ENCODE assay signal across 2 cellular contexts in genomic region chr1:32801096-32801713, GRCh38.
TF ChIP-seq lines count a peak whose summit lies in the region.

No MANE protein-coding gene starts in this region.

TF ChIP-seq in WTC11, 78 proteins besides CTCF, POLR2A, EP300 and RAD21:
- TF ChIP-seq ZNF532 (CRISPR knock-in tag; IDR thresholded peaks at IDR 0.05; ENCODE audit: borderline replicate concordance) (no peak), ZMAT4 (CRISPR knock-in tag; IDR thresholded peaks at IDR 0.05) (no peak), CDX4 (CRISPR knock-in tag; IDR thresholded peaks at IDR 0.05; ENCODE audit: borderline replicate concordance) (no peak), ESRRA (CRISPR knock-in tag; IDR thresholded peaks at IDR 0.05; ENCODE audit: borderline replicate concordance) (no peak), ATF6 (CRISPR knock-in tag; IDR thresholded peaks at IDR 0.05) (no peak), IRF2 (CRISPR knock-in tag; IDR thresholded peaks at IDR 0.05; ENCODE audit: borderline replicate concordance, low read depth) (no peak), ZSCAN18 (CRISPR knock-in tag; IDR thresholded peaks at IDR 0.05) (no peak), TEAD4 (CRISPR knock-in tag; IDR thresholded peaks at IDR 0.05) (no peak), GABPB1 (CRISPR knock-in tag; IDR thresholded peaks at IDR 0.05) (no peak), NFATC4 (CRISPR knock-in tag; IDR thresholded peaks at IDR 0.05) (no peak)

TF ChIP-seq in SK-N-SH treated with all-trans-retinoic acid at 6 μM for 48 hours, 23 proteins besides CTCF, POLR2A, EP300 and RAD21 (continued from another document):
- no peak for TF ChIP-seq POU6F1 (CRISPR knock-in tag; IDR thresholded peaks at IDR 0.05; ENCODE audit: borderline replicate concordance, low read depth)
- no peak for TF ChIP-seq RARB (CRISPR knock-in tag; IDR thresholded peaks at IDR 0.05)
- TF ChIP-seq SNAI2 (CRISPR knock-in tag; IDR thresholded peaks at IDR 0.05) = no peak
